ENCODE assay signal across 9 cellular contexts in the genomic region with DNA sequence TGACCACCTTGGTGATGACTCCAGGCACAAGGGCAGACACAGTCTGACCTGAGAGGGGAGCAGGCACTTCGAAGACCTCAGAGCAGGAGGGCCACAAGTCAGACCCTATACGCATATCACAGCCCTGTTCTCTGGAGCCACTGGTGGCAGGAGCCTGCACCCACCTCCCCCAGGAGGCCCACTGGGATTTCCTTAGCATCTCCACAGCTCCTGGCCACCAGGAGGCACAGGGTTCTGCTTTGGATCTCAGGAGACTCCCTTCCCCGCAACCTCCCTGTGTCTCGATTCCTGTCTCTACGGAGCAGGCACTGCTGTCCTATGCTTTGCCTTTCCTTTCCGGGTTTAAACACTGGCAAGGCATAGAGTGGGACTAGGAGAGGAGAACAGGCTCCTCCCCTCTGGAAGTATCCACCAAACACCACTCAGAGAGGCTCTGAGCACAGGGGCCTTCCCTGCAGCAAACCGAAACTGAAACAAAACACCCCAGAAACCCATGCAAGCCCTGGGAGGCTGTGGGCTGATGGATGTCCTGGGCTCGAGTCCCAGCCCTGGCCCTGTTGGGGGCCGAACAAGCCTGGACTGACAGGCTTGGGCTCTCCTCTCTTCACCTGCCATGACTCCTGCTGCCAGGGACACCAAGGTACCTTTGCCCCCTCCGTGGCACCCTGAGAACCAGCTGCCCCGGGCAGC.
DNase-seq lines count a peak whose midpoint lies in the region; ATAC-seq and TF ChIP-seq lines count a peak whose summit lies in the region.
"Had no signal": no experiment of that assay in that cellular context is flagged by ENCODE, and none has a peak within 500 bp of the region (broad histone marks: within the 10 kb centered on the region; RNA-seq: fewer than 3 reads in every experiment).

No MANE protein-coding gene starts in this region.

- WGBS in hepatocyte (ENCODE audit: low lambda C conversion rate, missing lambda C conversion rate): 43% methylated on average over 8 of the region's 11 CpGs

- H4K20me1 ChIP-seq in hepatocyte (ENCODE audit: insufficient read depth, poor library complexity, severe bottlenecking): no peaks in the 10 kb centered on the region

- no peak overlapping the region for H2AFZ ChIP-seq in hepatocyte

- ATAC-seq in GM18873 (IDR thresholded peaks at IDR 0.05; ENCODE audit: low FRiP score, unreplicated experiment): peak; percentile 52
- peak; percentile 76 for ATAC-seq in HG03135 (IDR thresholded peaks at IDR 0.05; ENCODE audit: unreplicated experiment)
- ATAC-seq in HG03521 (IDR thresholded peaks at IDR 0.05; ENCODE audit: unreplicated experiment): no peak

- H3K4me1 ChIP-seq in hepatocyte (ENCODE audit: insufficient read depth): peaks cover 12% of the 10 kb centered on the region
- H3K4me1 ChIP-seq in skeletal muscle satellite cell (ENCODE audit: control insufficient read depth, insufficient read depth, low read length): peaks cover 42% of the 10 kb centered on the region

- H3K4me3 ChIP-seq in hepatocyte (peak overlapping the region; percentile 23), skeletal muscle satellite cell (ENCODE audit: low read length) (peak overlapping the region; percentile 87)
- H3K4me3 ChIP-seq: SK-N-MC had no signal

- peak; percentile 8 for TF ChIP-seq CTCF in hepatocyte (IDR thresholded peaks at IDR 0.05; ENCODE audit: poor library complexity)

- H3K4me2 ChIP-seq in hepatocyte (peak overlapping the region; percentile 89), skeletal muscle satellite cell (ENCODE audit: low read length) (peak overlapping the region; percentile 99)

- DNase-seq in AML-193 (lab: John Stamatoyannopoulos, UW) (peak; percentile 26 to 32), T follicular helper cell (ENCODE audit: low read depth) (peak; percentile 31), astrocyte of the hippocampus (ENCODE audit: low read depth, low spot score) (peak; percentile 94), hepatocyte (ENCODE audit: low spot score) (peak; percentile 73)

- H3K9me2 ChIP-seq in hepatocyte (replicated peaks; ENCODE audit: insufficient read depth): no peaks in the 10 kb centered on the region

- no peaks in the 10 kb centered on the region for H3K27me3 ChIP-seq in hepatocyte
- H3K27me3 ChIP-seq in skeletal muscle satellite cell (ENCODE audit: control insufficient read depth, insufficient read depth, low read length): no peaks in the 10 kb centered on the region

- peak overlapping the region; percentile 88 for H3K9ac ChIP-seq in skeletal muscle satellite cell (ENCODE audit: low read depth, low read length)

- H3K79me2 ChIP-seq in hepatocyte: peaks cover 36% of the 10 kb centered on the region

- no peaks in the 10 kb centered on the region for H3K9me3 ChIP-seq in hepatocyte (ENCODE audit: low read depth)
- no peaks in the 10 kb centered on the region for H3K9me3 ChIP-seq in skeletal muscle satellite cell (replicated peaks; ENCODE audit: low read length)

- H3K36me3 ChIP-seq in hepatocyte (replicated peaks; ENCODE audit: insufficient read depth, low read depth): no peaks in the 10 kb centered on the region
- peaks cover 38% of the 10 kb centered on the region for H3K36me3 ChIP-seq in skeletal muscle satellite cell (ENCODE audit: insufficient read depth, low read length)

- H3K27ac ChIP-seq in hepatocyte: peak overlapping the region; percentile 93
- H3K27ac ChIP-seq: SK-N-MC had no signal

Comparison
In these comparisons a context has a peak if more than half of its experiments do, and no peak if none do; other contexts are left out.
1. DNase-seq: peak in every context shown above with its lines; median percentile 94 in astrocyte of the hippocampus; 73 in hepatocyte; 31 in T follicular helper cell; 29 in AML-193.